8 cellular contexts compared by ENCODE assay signal in the genomic region with DNA sequence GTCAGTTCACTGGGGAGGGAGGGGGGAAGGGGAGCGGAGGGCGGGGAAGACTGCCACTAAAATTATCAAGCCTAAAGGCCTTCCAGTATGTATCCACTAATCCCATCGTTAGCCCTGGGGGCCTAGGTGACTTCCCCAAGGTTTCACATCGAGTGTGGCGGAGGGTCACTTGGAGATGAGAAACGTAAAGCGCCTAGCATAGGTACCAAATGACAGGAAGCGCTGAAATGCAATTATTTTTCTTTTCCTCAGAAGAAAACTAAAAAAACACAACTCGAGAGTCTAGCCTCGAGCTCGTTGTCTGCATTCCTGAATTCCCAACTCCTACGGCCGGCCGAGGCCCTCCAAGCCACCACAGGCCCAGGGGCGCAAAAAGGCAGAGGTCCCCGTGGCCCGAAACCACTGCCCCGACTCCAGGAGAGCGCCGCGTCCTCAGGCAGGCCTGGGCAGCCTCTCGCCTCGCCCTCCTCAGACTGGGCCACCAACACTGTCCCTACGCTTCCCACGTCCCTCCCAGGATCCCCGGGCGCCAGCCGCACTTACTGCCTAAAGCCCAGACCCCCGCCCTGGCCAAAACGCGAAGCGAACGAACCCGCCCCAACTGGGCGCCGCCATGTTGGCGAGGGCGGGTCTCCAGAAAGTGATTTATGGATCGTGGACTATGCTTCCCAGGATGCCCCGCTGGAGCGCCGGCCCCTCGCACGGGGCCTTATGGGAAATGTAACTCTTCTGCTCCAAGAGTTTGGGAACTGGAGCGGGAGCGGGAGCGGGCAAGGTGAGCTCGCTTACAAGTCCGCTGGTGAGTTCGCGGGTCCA. TPM values are rescaled to one million over a fixed set of nuclear protein-coding genes. Genes with fewer than 3 reads are reported as not detected.
DNase-seq lines count a peak whose midpoint lies in the region; ATAC-seq, FAIRE-seq and TF ChIP-seq lines count a peak whose summit lies in the region.

A gene with protein sequence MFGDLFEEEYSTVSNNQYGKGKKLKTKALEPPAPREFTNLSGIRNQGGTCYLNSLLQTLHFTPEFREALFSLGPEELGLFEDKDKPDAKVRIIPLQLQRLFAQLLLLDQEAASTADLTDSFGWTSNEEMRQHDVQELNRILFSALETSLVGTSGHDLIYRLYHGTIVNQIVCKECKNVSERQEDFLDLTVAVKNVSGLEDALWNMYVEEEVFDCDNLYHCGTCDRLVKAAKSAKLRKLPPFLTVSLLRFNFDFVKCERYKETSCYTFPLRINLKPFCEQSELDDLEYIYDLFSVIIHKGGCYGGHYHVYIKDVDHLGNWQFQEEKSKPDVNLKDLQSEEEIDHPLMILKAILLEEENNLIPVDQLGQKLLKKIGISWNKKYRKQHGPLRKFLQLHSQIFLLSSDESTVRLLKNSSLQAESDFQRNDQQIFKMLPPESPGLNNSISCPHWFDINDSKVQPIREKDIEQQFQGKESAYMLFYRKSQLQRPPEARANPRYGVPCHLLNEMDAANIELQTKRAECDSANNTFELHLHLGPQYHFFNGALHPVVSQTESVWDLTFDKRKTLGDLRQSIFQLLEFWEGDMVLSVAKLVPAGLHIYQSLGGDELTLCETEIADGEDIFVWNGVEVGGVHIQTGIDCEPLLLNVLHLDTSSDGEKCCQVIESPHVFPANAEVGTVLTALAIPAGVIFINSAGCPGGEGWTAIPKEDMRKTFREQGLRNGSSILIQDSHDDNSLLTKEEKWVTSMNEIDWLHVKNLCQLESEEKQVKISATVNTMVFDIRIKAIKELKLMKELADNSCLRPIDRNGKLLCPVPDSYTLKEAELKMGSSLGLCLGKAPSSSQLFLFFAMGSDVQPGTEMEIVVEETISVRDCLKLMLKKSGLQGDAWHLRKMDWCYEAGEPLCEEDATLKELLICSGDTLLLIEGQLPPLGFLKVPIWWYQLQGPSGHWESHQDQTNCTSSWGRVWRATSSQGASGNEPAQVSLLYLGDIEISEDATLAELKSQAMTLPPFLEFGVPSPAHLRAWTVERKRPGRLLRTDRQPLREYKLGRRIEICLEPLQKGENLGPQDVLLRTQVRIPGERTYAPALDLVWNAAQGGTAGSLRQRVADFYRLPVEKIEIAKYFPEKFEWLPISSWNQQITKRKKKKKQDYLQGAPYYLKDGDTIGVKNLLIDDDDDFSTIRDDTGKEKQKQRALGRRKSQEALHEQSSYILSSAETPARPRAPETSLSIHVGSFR (minus strand): TSS at position 642 of the 816 bp plus-strand sequence. CDS start 1,228 bp downstream, outside the sequence.

- H2AFZ ChIP-seq in mammary epithelial cell (ENCODE audit: low read depth, low read length) = peak within 1 kb of the TSS; percentile 99

- H3K4me2 ChIP-seq in mammary epithelial cell (ENCODE audit: insufficient read depth, low read depth, low read length) (peak within 1 kb of the TSS; percentile 93), skeletal muscle satellite cell (ENCODE audit: low read length) (peak within 1 kb of the TSS; percentile 94)

- peaks cover 7% of the 10 kb centered on the region for H3K4me1 ChIP-seq in mammary epithelial cell (ENCODE audit: insufficient read depth, low read length)
- H3K4me1 ChIP-seq in iPS-20b (ENCODE audit: insufficient read depth, low read length) = no peaks in the 10 kb centered on the region
- peaks cover 5% of the 10 kb centered on the region for H3K4me1 ChIP-seq in skeletal muscle satellite cell (ENCODE audit: control insufficient read depth, insufficient read depth, low read length)

- peaks cover 22% of the 10 kb centered on the region for H3K79me2 ChIP-seq in mammary epithelial cell (ENCODE audit: insufficient read depth, low read length)

- intact Hi-C loops in mammary epithelial cell (cut with micrococcal nuclease) = loop anchor here (1.0 to 5.0 kb wide), 2 partner anchors 145 to 266 kb away; no protein-coding TSS in a partner anchor

- DNase-seq in GM12891 (ENCODE audit: insufficient read length, low spot score) = peak; percentile 35
- peak; percentile 83 for DNase-seq in NCI-H2107 treated with DMSO at 0.1 percent for 48 hours (lab: John Stamatoyannopoulos, UW; ENCODE audit: unreplicated experiment)
- DNase-seq in WERI-Rb-1 = peak; percentile 94
- DNase-seq in mammary epithelial cell = peak; percentile 87

- TF ChIP-seq POLR2A in GM12891 (IDR thresholded peaks at IDR 0.05; ENCODE audit: low read depth, low read length) = peak; percentile 65

- FAIRE-seq in GM12891 (lab: Jason Lieb, UNC) = peak; percentile 88

- H3K9ac ChIP-seq in mammary epithelial cell (ENCODE audit: insufficient read depth, low read length) = peak within 1 kb of the TSS; percentile 99
- H3K9ac ChIP-seq in iPS-20b (ENCODE audit: low read depth, low read length) = peak within 1 kb of the TSS; percentile 90
- H3K9ac ChIP-seq in skeletal muscle satellite cell (ENCODE audit: low read depth, low read length) = peak within 1 kb of the TSS; percentile 100

- H3K36me3 ChIP-seq in WERI-Rb-1 = no peaks in the 10 kb centered on the region
- no peaks in the 10 kb centered on the region for H3K36me3 ChIP-seq in mammary epithelial cell (ENCODE audit: insufficient read depth, low read length)
- H3K36me3 ChIP-seq in iPS-20b (ENCODE audit: insufficient read depth, low read depth, low read length) = no peaks in the 10 kb centered on the region
- peaks cover 3% of the 10 kb centered on the region for H3K36me3 ChIP-seq in skeletal muscle satellite cell (ENCODE audit: insufficient read depth, low read length)

- no peaks in the 10 kb centered on the region for H4K20me1 ChIP-seq in mammary epithelial cell (ENCODE audit: insufficient read depth, low read length)

- WGBS in mammary epithelial cell (ENCODE audit: low coverage, missing lambda C conversion rate) = 1% methylated on average over 21 of the region's 51 CpGs

- CTCF ChIA-PET in mammary epithelial cell (lab: Charles Lee; ENCODE audit: low non-redundant PET) = interaction anchor here (0.6 to 0.7 kb wide), 2 partner anchors 74 to 292 kb away, joined by 3 to 4 read pairs; no protein-coding TSS in a partner anchor

- dilution Hi-C loops in mammary epithelial cell (cut with HindIII; ENCODE audit: low sequenced_read_pairs) = no loop called here

- H3K27ac ChIP-seq in WERI-Rb-1 (peak within 1 kb of the TSS; percentile 94), mammary epithelial cell (ENCODE audit: insufficient read depth, low read depth, low read length) (peak within 1 kb of the TSS; percentile 94), iPS-20b (ENCODE audit: low read length) (peak within 1 kb of the TSS; percentile 76)

- in situ Hi-C loops in mammary epithelial cell (cut with MboI; ENCODE audit: low sequenced_read_pairs in 2 of 2) = no loop called here

- no peaks in the 10 kb centered on the region for H3K27me3 ChIP-seq in WERI-Rb-1 (ENCODE audit: insufficient read depth, low read depth, severe bottlenecking)
- H3K27me3 ChIP-seq in mammary epithelial cell (ENCODE audit: insufficient read depth, low read length) = no peaks in the 10 kb centered on the region
- H3K27me3 ChIP-seq in iPS-20b (ENCODE audit: insufficient read depth, low read length) = no peaks in the 10 kb centered on the region
- H3K27me3 ChIP-seq in skeletal muscle satellite cell (ENCODE audit: control insufficient read depth, insufficient read depth, low read length) = peaks cover 5% of the 10 kb centered on the region

- H3K4me3 ChIP-seq in WERI-Rb-1 (ENCODE audit: low read depth, low read length) (peak within 1 kb of the TSS; percentile 83), mammary epithelial cell (replicated peaks in 1 of 3; ENCODE audit: insufficient read depth in 1 of 3, low read depth in 2 of 3, low read length in 3 of 3) (peak within 1 kb of the TSS; percentile 88 to 99 (median 91)), iPS-20b (ENCODE audit: low read length) (peak within 1 kb of the TSS; percentile 88), skeletal muscle satellite cell (ENCODE audit: low read length) (peak within 1 kb of the TSS; percentile 98)

- BruUV-seq in mammary epithelial cell (replicated peaks; lab: Mats Ljungman, UMichigan) = TSS peak; percentile 88

- no peak for TF ChIP-seq CTCF in WERI-Rb-1 (IDR thresholded peaks at IDR 0.05; ENCODE audit: low read depth, low read length)
- no peak for TF ChIP-seq CTCF in mammary epithelial cell (conservative IDR thresholded peaks at IDR 0.05 in 1 of 2, IDR thresholded peaks at IDR 0.05 in 1 of 2; ENCODE audit: extremely low read depth in 1 of 2, insufficient read depth in 1 of 2, low read depth in 1 of 2, low read length in 2 of 2)

- peak; percentile 70 for ATAC-seq in HG02973 (IDR thresholded peaks at IDR 0.05; ENCODE audit: unreplicated experiment)
- ATAC-seq in HG02840 (IDR thresholded peaks at IDR 0.05; ENCODE audit: low FRiP score, unreplicated experiment) = no peak

- H3K9me3 ChIP-seq in WERI-Rb-1 (ENCODE audit: severe bottlenecking) = no peaks in the 10 kb centered on the region
- H3K9me3 ChIP-seq in mammary epithelial cell (replicated peaks; ENCODE audit: insufficient read depth, low read length) = no peaks in the 10 kb centered on the region
- no peaks in the 10 kb centered on the region for H3K9me3 ChIP-seq in iPS-20b (ENCODE audit: insufficient read depth, low read depth, low read length)
- no peaks in the 10 kb centered on the region for H3K9me3 ChIP-seq in skeletal muscle satellite cell (replicated peaks; ENCODE audit: low read length)

TF ChIP-seq in GM12891, 5 proteins besides CTCF, POLR2A, EP300 and RAD21:
- peak; percentile 88 for TF ChIP-seq TAF1 (IDR thresholded peaks at IDR 0.05; ENCODE audit: low read depth, low read length)
- no peak for TF ChIP-seq SPI1 (IDR thresholded peaks at IDR 0.05; ENCODE audit: low read depth, low read length)
- peak; percentile 80 for TF ChIP-seq POLR2AphosphoS5 (IDR thresholded peaks at IDR 0.05; ENCODE audit: low read depth, low read length)
- TF ChIP-seq POU2F2 (IDR thresholded peaks at IDR 0.05; ENCODE audit: low read depth, low read length) = no peak
TF ChIP-seq in GM12891: peak in this region for 2.

RNA-seq across cellular contexts. Expression of the gene that starts here (rescaled TPM):
- 7.0 TPM for polyA plus RNA-seq in GM12891 (2012; ENCODE audit: low read depth, missing spikeins)
- total RNA-seq in mammary epithelial cell = 10 to 100 TPM; 36.0 to 64.9 TPM
- 28.2 TPM for polyA plus RNA-seq in mammary epithelial cell
- polyA minus RNA-seq in mammary epithelial cell = 45.2 TPM
- total RNA-seq in skeletal muscle satellite cell (2012; rRNA removed) = 20.1 and 20.5 TPM in 2 replicates

Comparison
In these comparisons a context has a peak if more than half of its experiments do, and no peak if none do; other contexts are left out.
1. DNase-seq: peak in every context shown above with its lines; median percentile 94 in WERI-Rb-1; 87 in mammary epithelial cell; 83 in NCI-H2107 treated with DMSO at 0.1 percent for 48 hours; 35 in GM12891.